Comparison of ENCODE assay signal across 27 cellular contexts in the genomic region with DNA sequence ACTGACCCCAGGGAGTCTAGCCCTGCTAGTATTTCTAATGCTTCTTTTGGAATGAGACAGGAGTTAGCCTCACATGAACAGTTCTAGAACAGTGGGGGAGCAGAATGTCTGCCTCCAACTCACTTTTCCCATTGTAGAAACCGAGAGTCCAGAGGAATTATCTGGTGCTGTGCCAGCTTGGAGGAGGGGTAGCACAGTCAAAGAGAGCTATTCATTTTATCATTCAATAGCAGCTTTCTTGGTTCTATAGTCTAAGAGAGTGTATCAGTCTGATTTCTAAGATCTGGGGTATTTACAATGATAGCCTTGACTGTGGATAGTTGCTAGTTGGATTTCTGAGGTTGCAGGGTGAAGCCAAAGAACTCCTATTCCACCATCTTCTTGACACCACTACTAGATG.
"Had no signal": no experiment of that assay in that cellular context is flagged by ENCODE, and none has a peak within 500 bp of the region (broad histone marks: within the 10 kb centered on the region; RNA-seq: fewer than 3 reads in every experiment).

No MANE protein-coding gene starts in this region.

- DNase-seq: activated CD4-positive, alpha-beta memory T cell treated with anti-CD3 and anti-CD28 coated beads for 36 hours; activated CD4-positive, alpha-beta T cell treated with anti-CD3 and anti-CD28 coated beads, Interleukin-2, amount 10 ng/mL, durations not matched to agents 24 days and 14 days; activated CD4-positive, CD25-positive, alpha-beta regulatory T cell; activated CD4-positive, CD25-positive, alpha-beta regulatory T cell treated with anti-CD3 and anti-CD28 coated beads, Interleukin-2, amount 50 U/mL, for 72 hours; activated CD8-positive, alpha-beta memory T cell treated with anti-CD3 and anti-CD28 coated beads, Interleukin-2, amount 10 ng/mL, durations not matched to agents 7 days and 5 days; activated CD8-positive, alpha-beta memory T cell treated with anti-CD3 and anti-CD28 coated beads, Interleukin-2, amount 50 U/mL, for 4 hours; activated CD8-positive, alpha-beta T cell treated with anti-CD3 and anti-CD28 coated beads, Interleukin-2, amount 10 ng/mL, durations not matched to agents 7 days and 5 days; activated effector memory CD4-positive, alpha-beta T cell treated with Interleukin-2 at 50 U/mL for 16 hours; activated gamma-delta T cell treated with Interleukin-2 at 50 U/mL for 16 hours; activated naive CD4-positive, alpha-beta T cell treated with anti-CD3 and anti-CD28 coated beads, Interleukin-2, amount 50 U/mL, for 16 hours; activated naive CD4-positive, alpha-beta T cell treated with Interleukin-2 at 50 U/mL for 16 hours; activated T-cell treated with anti-CD3 and anti-CD28 coated beads, Interleukin-2, amount 50 U/mL, for 24 hours; activated T-cell treated with anti-CD3 and anti-CD28 coated beads, Interleukin-2, amount 50 U/mL, for 72 hours; amniotic stem cell; anterior cingulate cortex; body of pancreas; caudate nucleus; cortex of kidney; dermis blood vessel endothelial cell; effector CD4-positive, alpha-beta T cell; effector memory CD8-positive, alpha-beta T cell; esophagus squamous epithelium; head of caudate nucleus; T-helper 1 cell; T-helper 17 cell; T1000 had no signal

- H3K4me3 ChIP-seq: body of pancreas, esophagus squamous epithelium had no signal

- H3K27ac ChIP-seq: body of pancreas, epithelial cell of prostate, esophagus squamous epithelium had no signal

- H3K4me1 ChIP-seq: body of pancreas, esophagus squamous epithelium had no signal

- H3K36me3 ChIP-seq: esophagus squamous epithelium had no signal

- H3K27me3 ChIP-seq: body of pancreas, esophagus squamous epithelium had no signal

- H3K9me3 ChIP-seq: body of pancreas, esophagus squamous epithelium had no signal
